Comparison of ENCODE assay signal across 11 cellular contexts in the genomic region with DNA sequence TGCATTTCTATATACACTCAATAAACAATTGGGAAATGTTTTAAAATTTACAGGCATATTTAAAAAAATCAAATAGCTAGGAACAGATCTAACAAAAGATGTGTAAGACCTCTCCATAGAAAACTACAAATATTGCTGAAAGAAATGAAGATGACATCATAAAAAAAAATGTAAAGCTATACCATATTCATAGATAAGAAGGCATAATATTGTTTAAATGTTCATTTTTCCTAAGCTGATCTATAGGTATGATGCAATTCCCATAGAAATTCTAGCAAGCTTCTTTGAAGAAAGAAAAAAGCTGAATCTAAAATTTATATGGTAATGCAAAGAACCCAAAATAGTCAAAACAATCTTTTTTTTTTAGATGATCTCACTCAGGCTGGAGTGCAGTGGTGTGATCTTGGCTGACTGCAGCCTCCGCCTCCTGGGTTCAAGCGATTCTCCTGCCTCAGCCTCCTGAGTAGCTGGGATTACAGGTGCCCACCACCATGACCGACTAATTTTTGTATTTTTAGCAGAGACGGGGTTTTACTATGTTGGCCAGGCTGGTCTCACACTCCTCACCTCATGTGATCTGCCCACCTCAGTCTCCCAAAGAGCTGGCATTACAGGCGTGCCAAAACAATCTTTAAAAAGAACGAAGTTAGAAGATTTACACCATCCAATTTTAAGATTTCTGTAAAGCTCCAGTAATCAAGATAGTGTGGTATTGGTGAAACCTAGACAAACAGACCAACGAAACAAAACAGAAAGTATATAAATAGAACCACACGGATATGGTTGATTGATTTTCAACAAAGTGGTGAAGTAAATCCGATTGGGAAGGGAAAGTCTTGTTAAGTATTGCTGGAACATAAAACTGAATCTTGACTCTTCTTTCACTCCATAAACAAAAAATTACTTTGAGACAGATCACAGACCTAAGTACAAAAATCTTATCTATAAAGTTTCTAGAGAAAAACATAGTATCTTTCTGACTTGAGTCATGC. TPM values are rescaled to one million over a fixed set of nuclear protein-coding genes. Genes with fewer than 3 reads are reported as not detected.
DNase-seq lines count a peak whose midpoint lies in the region; ATAC-seq and TF ChIP-seq lines count a peak whose summit lies in the region.
"Had no signal": no experiment of that assay in that cellular context is flagged by ENCODE, and none has a peak within 500 bp of the region (broad histone marks: within the 10 kb centered on the region; RNA-seq: fewer than 3 reads in every experiment).

No MANE protein-coding gene starts in this region.

- no peak for TF ChIP-seq CTCF in HEK293 (tag by site-specific recombination; IDR thresholded peaks at IDR 0.05)
- TF ChIP-seq CTCF in dorsolateral prefrontal cortex (IDR thresholded peaks at IDR 0.05 in 54 of 56, conservative IDR thresholded peaks at IDR 0.05 in 2 of 56; ENCODE audit: low read depth in 1 of 56, partially characterized antibody in 56 of 56) = no peak

- H3K4me3 ChIP-seq in HEK293 (ENCODE audit: low read depth, low read length) (no peak overlapping the region), dorsolateral prefrontal cortex (no peak overlapping the region)

- H3K36me3 Mint-ChIP-seq in activated CD8-positive, alpha-beta memory T cell treated with anti-CD3 and anti-CD28 coated beads, Interleukin-2, amount 10 ng/mL, durations not matched to agents 7 days and 5 days = peaks cover 43% of the 10 kb centered on the region
- peaks cover 8% of the 10 kb centered on the region for H3K36me3 Mint-ChIP-seq in T-cell
- peaks cover 5 to 10% of the 10 kb centered on the region in 2 donors for H3K36me3 Mint-ChIP-seq in stimulated activated naive B cell treated with anti-CD40 and anti-IgM and Interleukin-4, amounts not matched to agents 10 μg/mL and 1 μg/mL and 100 μg/mL, for 72 hours
- H3K36me3 Mint-ChIP-seq: WTC11 had no signal

- peaks cover 35% of the 10 kb centered on the region for H3K4me1 Mint-ChIP-seq in activated CD8-positive, alpha-beta memory T cell treated with anti-CD3 and anti-CD28 coated beads, Interleukin-2, amount 10 ng/mL, durations not matched to agents 7 days and 5 days
- peaks cover 16 to 40% (median 34%) of the 10 kb centered on the region in 3 donors for H3K4me1 Mint-ChIP-seq in T-cell
- H3K4me1 Mint-ChIP-seq in stimulated activated naive B cell treated with anti-CD40 and anti-IgM and Interleukin-4, amounts not matched to agents 10 μg/mL and 1 μg/mL and 100 μg/mL, for 72 hours = peaks cover 35 to 51% of the 10 kb centered on the region in 2 donors

- intact Hi-C loops in dorsolateral prefrontal cortex (cut with DNase I) = no loop called here

- H3K27ac Mint-ChIP-seq in activated CD8-positive, alpha-beta memory T cell treated with anti-CD3 and anti-CD28 coated beads, Interleukin-2, amount 10 ng/mL, durations not matched to agents 7 days and 5 days = peak overlapping the region; percentile 72
- peak overlapping the region; percentile 30 to 78 for H3K27ac Mint-ChIP-seq in T-cell
- peak overlapping the region; percentile 97 for H3K27ac Mint-ChIP-seq in stimulated activated naive B cell treated with anti-CD40 and anti-IgM and Interleukin-4, amounts not matched to agents 10 μg/mL and 1 μg/mL and 100 μg/mL, for 72 hours
- H3K27ac Mint-ChIP-seq: WTC11 had no signal

- H3K9me3 ChIP-seq in HEK293 (ENCODE audit: control insufficient read depth, insufficient read depth, low read depth, low read length) = no peaks in the 10 kb centered on the region

- DNase-seq in activated CD8-positive, alpha-beta memory T cell treated with anti-CD3 and anti-CD28 coated beads, Interleukin-2, amount 10 ng/mL, durations not matched to agents 7 days and 5 days = no peak
- no peak for DNase-seq in activated CD8-positive, alpha-beta memory T cell treated with anti-CD3 and anti-CD28 coated beads, Interleukin-2, amount 50 U/mL, for 48 hours
- DNase-seq in T-cell = no peak
- DNase-seq in stimulated activated naive B cell treated with anti-CD40 and anti-IgM and Interleukin-4, amounts not matched to agents 10 μg/mL and 1 μg/mL and 100 μg/mL, for 72 hours = no peak
- no peak for DNase-seq in dorsolateral prefrontal cortex
- DNase-seq: midbrain, NCI-H1092 treated with DMSO at 0.1 percent for 48 hours had no signal

- H3K36me3 ChIP-seq in HEK293 (ENCODE audit: control insufficient read depth in 2 of 2, insufficient read depth in 1 of 2, low read length in 2 of 2) = no peaks in the 10 kb centered on the region

- CTCF ChIA-PET in activated CD8-positive, alpha-beta memory T cell treated with anti-CD3 and anti-CD28 coated beads, Interleukin-2, amount 10 ng/mL, durations not matched to agents 7 days and 5 days (lab: Charles Lee) = interaction anchor here (0.8 to 1.3 kb wide), 8 partner anchors 10 to 261 kb away, joined by 3 to 5 read pairs (median 3); no protein-coding TSS in a partner anchor
- CTCF ChIA-PET in HEK293 (lab: Yijun Ruan, JAX) (interaction anchor here (1.0 to 1.4 kb wide), 3 partner anchors 14 to 316 kb away, joined by 3 read pairs; no protein-coding TSS in a partner anchor), T-cell (lab: Charles Lee) (interaction anchor here (0.6 to 1.8 kb wide), 2 partner anchors 8 to 246 kb away, joined by 4 to 5 read pairs; no protein-coding TSS in a partner anchor)

- peaks cover 4% of the 10 kb centered on the region for H3K4me1 ChIP-seq in HEK293 (ENCODE audit: control insufficient read depth, insufficient read depth, low read length)

- H3K27me3 Mint-ChIP-seq in activated CD8-positive, alpha-beta memory T cell treated with anti-CD3 and anti-CD28 coated beads, Interleukin-2, amount 10 ng/mL, durations not matched to agents 7 days and 5 days = no peaks in the 10 kb centered on the region
- no peaks in the 10 kb centered on the region for H3K27me3 Mint-ChIP-seq in T-cell
- H3K27me3 Mint-ChIP-seq in stimulated activated naive B cell treated with anti-CD40 and anti-IgM and Interleukin-4, amounts not matched to agents 10 μg/mL and 1 μg/mL and 100 μg/mL, for 72 hours = no peaks in the 10 kb centered on the region

- no peak for ATAC-seq in activated CD8-positive, alpha-beta memory T cell treated with anti-CD3 and anti-CD28 coated beads, Interleukin-2, amount 10 ng/mL, durations not matched to agents 7 days and 5 days
- ATAC-seq in T-cell (replicated peaks in 1 of 4) (no peak), HG03139 (IDR thresholded peaks at IDR 0.05; ENCODE audit: unreplicated experiment) (no peak), GM19324 (IDR thresholded peaks at IDR 0.05; ENCODE audit: low FRiP score, unreplicated experiment) (no peak)
- ATAC-seq in stimulated activated naive B cell treated with anti-CD40 and anti-IgM and Interleukin-4, amounts not matched to agents 10 μg/mL and 1 μg/mL and 100 μg/mL, for 72 hours (replicated peaks) = no peak
- ATAC-seq: WTC11 had no signal

- POLR2A ChIA-PET in HEK293 (lab: Yijun Ruan, JAX) = no interaction called here
- POLR2A ChIA-PET in T-cell (lab: Charles Lee) = interaction anchor here in 1 of 2 donors (0.6 kb wide), 1 partner anchor 160 kb away, joined by 4 read pairs; no protein-coding TSS in a partner anchor

- H3K4me3 Mint-ChIP-seq in activated CD8-positive, alpha-beta memory T cell treated with anti-CD3 and anti-CD28 coated beads, Interleukin-2, amount 10 ng/mL, durations not matched to agents 7 days and 5 days = peak overlapping the region; percentile 38
- peak overlapping the region in 1 of 3 donors; percentile 37 for H3K4me3 Mint-ChIP-seq in T-cell
- H3K4me3 Mint-ChIP-seq in stimulated activated naive B cell treated with anti-CD40 and anti-IgM and Interleukin-4, amounts not matched to agents 10 μg/mL and 1 μg/mL and 100 μg/mL, for 72 hours = peak overlapping the region; percentile 73 to 77
- H3K4me3 Mint-ChIP-seq: WTC11 had no signal

- H3K27ac ChIP-seq in HEK293 (ENCODE audit: extremely low read depth, low read depth, low read length) = no peak overlapping the region
- H3K27ac ChIP-seq in dorsolateral prefrontal cortex = no peak overlapping the region

- H3K27me3 ChIP-seq in dorsolateral prefrontal cortex = no peaks in the 10 kb centered on the region

- H3K9me3 Mint-ChIP-seq in activated CD8-positive, alpha-beta memory T cell treated with anti-CD3 and anti-CD28 coated beads, Interleukin-2, amount 10 ng/mL, durations not matched to agents 7 days and 5 days (ENCODE audit: low read depth) = peaks cover 4% of the 10 kb centered on the region
- peaks cover 4 to 9% (median 6%) of the 10 kb centered on the region in 3 donors for H3K9me3 Mint-ChIP-seq in T-cell
- peaks cover 6 to 7% of the 10 kb centered on the region in 2 donors for H3K9me3 Mint-ChIP-seq in stimulated activated naive B cell treated with anti-CD40 and anti-IgM and Interleukin-4, amounts not matched to agents 10 μg/mL and 1 μg/mL and 100 μg/mL, for 72 hours

TF ChIP-seq in HEK293, 187 proteins besides CTCF, POLR2A, EP300 and RAD21 (continues in another document):
- TF ChIP-seq, protein P1, sequence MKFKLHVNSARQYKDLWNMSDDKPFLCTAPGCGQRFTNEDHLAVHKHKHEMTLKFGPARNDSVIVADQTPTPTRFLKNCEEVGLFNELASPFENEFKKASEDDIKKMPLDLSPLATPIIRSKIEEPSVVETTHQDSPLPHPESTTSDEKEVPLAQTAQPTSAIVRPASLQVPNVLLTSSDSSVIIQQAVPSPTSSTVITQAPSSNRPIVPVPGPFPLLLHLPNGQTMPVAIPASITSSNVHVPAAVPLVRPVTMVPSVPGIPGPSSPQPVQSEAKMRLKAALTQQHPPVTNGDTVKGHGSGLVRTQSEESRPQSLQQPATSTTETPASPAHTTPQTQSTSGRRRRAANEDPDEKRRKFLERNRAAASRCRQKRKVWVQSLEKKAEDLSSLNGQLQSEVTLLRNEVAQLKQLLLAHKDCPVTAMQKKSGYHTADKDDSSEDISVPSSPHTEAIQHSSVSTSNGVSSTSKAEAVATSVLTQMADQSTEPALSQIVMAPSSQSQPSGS (tag by site-specific recombination; IDR thresholded peaks at IDR 0.05; ENCODE audit: low read depth) = peak; percentile 79
- TF ChIP-seq, protein P2, sequence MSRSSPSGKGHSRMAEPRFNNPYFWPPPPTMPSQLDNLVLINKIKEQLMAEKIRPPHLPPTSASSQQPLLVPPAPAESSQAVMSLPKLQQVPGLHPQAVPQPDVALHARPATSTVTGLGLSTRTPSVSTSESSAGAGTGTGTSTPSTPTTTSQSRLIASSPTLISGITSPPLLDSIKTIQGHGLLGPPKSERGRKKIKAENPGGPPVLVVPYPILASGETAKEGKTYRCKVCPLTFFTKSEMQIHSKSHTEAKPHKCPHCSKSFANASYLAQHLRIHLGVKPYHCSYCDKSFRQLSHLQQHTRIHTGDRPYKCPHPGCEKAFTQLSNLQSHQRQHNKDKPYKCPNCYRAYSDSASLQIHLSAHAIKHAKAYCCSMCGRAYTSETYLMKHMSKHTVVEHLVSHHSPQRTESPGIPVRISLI (tag by site-specific recombination; IDR thresholded peaks at IDR 0.05) = 0 out of 2 replicates have a peak, but pooled peaks have one; percentile 21

RNA-seq across cellular contexts. Expression of a gene that starts 6.3 kb away (rescaled TPM):
- total RNA-seq in activated CD8-positive, alpha-beta memory T cell treated with anti-CD3 and anti-CD28 coated beads, Interleukin-2, amount 10 ng/mL, durations not matched to agents 7 days and 5 days = 100 to 1,000 TPM; 281 to 491 TPM
- total RNA-seq in T-cell (100 to 1,000 TPM in 1 of 5 donors, 10 to 100 TPM in 4; 54.1 to 177 (median 85.8) TPM), dorsolateral prefrontal cortex (100 to 1,000 TPM in 42 of 120 experiments, 10 to 100 TPM in 78; 45.4 to 207 (median 91.5) TPM)
